ENCODE assay signal across 8 cellular contexts in the genomic region with DNA sequence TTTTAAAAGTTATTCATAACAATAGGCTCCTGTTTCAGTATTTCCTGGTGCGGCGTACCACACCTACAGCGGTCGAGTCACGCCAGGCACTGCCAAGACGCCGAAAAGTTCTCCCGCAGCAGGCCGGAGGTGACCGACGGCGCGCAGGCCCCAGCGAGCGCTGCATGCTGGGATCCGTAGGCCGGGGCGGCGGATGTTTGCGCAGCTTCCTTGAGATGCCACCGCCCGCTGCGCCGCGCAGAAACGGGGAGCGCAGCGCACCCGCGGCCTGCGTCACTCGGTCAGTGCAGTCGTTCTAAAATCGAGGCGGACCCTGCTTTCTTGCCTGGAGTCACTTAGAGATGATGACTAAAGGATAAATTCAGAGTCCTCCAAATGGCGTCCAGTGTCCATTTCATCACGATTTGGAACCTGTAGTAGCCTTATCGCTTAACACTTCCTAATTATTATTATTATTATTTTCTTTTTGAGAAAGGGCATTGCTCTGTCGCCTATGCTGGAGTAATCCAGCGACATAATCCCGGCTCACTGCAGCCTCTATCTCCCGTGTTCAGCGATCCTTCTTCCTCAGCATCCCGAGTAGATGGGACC. TPM values are rescaled to one million over a fixed set of nuclear protein-coding genes. Genes with fewer than 3 reads are reported as not detected.
DNase-seq lines count a peak whose midpoint lies in the region; ATAC-seq and TF ChIP-seq lines count a peak whose summit lies in the region.

No MANE protein-coding gene starts in this region.

- peak; percentile 75 for DNase-seq in NCI-H146 (lab: John Stamatoyannopoulos, UW)
- peak; percentile 71 to 99 (median 87) for DNase-seq in T-helper 2 cell
- DNase-seq in anterior cingulate cortex (lab: John Stamatoyannopoulos, UW): peak; percentile 26 to 93 (median 81)
- peak; percentile 82 for DNase-seq in hepatic stellate cell (ENCODE audit: low spot score)
- DNase-seq in renal cortical epithelial cell (ENCODE audit: low read depth): peak; percentile 81
- peak; percentile 97 for DNase-seq in aorta

- TF ChIP-seq POLR2A in GM15510 (IDR thresholded peaks at IDR 0.05; ENCODE audit: borderline replicate concordance, extremely low read depth, insufficient read length): peak; percentile 90

- ATAC-seq in HG02852 (IDR thresholded peaks at IDR 0.05; ENCODE audit: unreplicated experiment) (peak; percentile 75), aorta (ENCODE audit: low FRiP score) (peak; percentile 96)

- peak overlapping the region; percentile 30 to 49 for H3K4me3 ChIP-seq in aorta (ENCODE audit: low read length in 2 of 2)

- H3K9me3 ChIP-seq in aorta (ENCODE audit: control insufficient read depth, low read length): no peaks in the 10 kb centered on the region

- H3K27ac ChIP-seq in aorta (ENCODE audit: low read depth in 1 of 2, low read length in 2 of 2): peak overlapping the region; percentile 79 to 83

- no peaks in the 10 kb centered on the region for H3K36me3 ChIP-seq in aorta (ENCODE audit: control insufficient read depth in 1 of 2, insufficient read depth in 2 of 2, low read length in 1 of 2)

- 2 to 3% methylated on average over 44 of the region's 44 CpGs for WGBS in aorta, 2 donors

- H3K4me1 ChIP-seq in aorta (ENCODE audit: control insufficient read depth in 1 of 2, insufficient read depth in 2 of 2, low read length in 2 of 2): no peaks in the 10 kb centered on the region

- intact Hi-C loops in aorta (cut with DNase I): loop anchor here in 1 of 2 donors (5.0 kb wide), 1 partner anchor 106 kb away; no protein-coding TSS in a partner anchor

- H3K27me3 ChIP-seq in aorta (ENCODE audit: control insufficient read depth in 1 of 2, insufficient read depth in 2 of 2, low read length in 1 of 2): no peaks in the 10 kb centered on the region

RNA-seq across cellular contexts. Expression of a gene that starts 1.3 kb away (rescaled TPM):
- 3.1 and 14.9 TPM in 2 replicates for total RNA-seq in renal cortical epithelial cell
- total RNA-seq in aorta: 1 to 10 TPM in 1 of 2 donors, under 1 TPM in 1; 0.65 to 1.7 TPM
- under 1 TPM; 0.23 to 0.88 TPM for polyA plus RNA-seq in aorta

RNA-seq across cellular contexts. Expression of a gene that starts 17.8 kb away (rescaled TPM):
- total RNA-seq in renal cortical epithelial cell: 37.0 and 46.4 TPM in 2 replicates
- total RNA-seq in aorta: 10 to 100 TPM; 33.1 to 42.3 TPM
- 1 to 10 TPM; 8.8 to 8.9 TPM for polyA plus RNA-seq in aorta

Comparison
In these comparisons a context has a peak if more than half of its experiments do, and no peak if none do; other contexts are left out.
1. Peak in every context shown above with its lines: DNase-seq, ATAC-seq, H3K4me3 ChIP-seq and H3K27ac ChIP-seq.